Comparison of ENCODE assay signal across 7 cellular contexts in the genomic region with DNA sequence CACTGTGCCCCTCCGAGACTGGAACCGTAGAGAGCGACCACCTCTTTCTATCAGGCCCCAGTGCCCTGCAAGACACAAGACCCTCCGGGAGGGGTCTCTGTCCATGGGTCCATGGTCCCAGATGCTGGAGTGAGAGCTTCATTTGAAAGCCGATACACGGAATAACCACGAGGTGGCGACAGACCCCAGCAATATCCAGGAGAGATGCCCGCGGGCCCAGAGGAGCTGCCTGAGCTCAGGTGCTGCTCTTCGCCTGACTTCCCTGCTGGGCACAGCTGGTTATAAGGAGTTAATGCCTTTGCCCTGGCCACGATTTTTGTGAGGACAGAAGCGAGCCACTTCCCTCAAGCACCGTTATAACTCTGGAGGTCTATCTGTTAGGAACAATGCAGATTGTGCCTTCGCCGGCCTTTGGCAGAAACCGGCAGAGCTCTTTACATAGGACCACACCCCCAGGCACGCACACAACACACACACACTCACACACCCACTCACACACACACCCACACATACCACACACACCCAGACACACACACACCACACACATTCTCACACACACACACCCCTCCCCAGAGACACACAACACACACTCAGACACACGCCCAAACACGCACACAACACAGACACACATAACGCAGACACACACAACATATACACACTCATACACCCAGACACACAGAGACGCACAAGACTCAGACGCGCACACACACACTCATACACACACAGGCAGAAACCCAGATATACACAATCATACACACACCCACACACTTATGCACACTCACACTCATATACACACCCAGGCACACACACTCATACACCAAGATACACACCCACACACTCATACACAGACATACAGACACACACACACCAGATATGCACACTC.
DNase-seq lines count a peak whose midpoint lies in the region; ATAC-seq and TF ChIP-seq lines count a peak whose summit lies in the region.

No MANE protein-coding gene starts in this region.

- intact Hi-C loops in colonic mucosa (cut with DNase I), result loop anchor here (10.0 kb wide), 1 partner anchor 818 kb away; no protein-coding TSS in a partner anchor

- H3K27me3 ChIP-seq in colonic mucosa (no peaks in the 10 kb centered on the region), lung (ENCODE audit: control insufficient read depth, insufficient read depth) (no peaks in the 10 kb centered on the region)

- no peak overlapping the region for H3K9ac ChIP-seq in colonic mucosa (ENCODE audit: low read depth in 2 of 2, low read length in 2 of 2)

- WGBS in lung, 2 donors, result 41 to 42% methylated on average over 24 of the region's 24 CpGs

- H3K4me3 ChIP-seq in colonic mucosa, result no peak overlapping the region
- no peak overlapping the region for H3K4me3 ChIP-seq in lung

- H3K36me3 ChIP-seq in colonic mucosa, result no peaks in the 10 kb centered on the region
- H3K36me3 ChIP-seq in lung (ENCODE audit: control insufficient read depth in 2 of 2, insufficient read depth in 2 of 2, low read length in 2 of 2), result no peaks in the 10 kb centered on the region

- peaks cover 5% of the 10 kb centered on the region for H3K4me1 ChIP-seq in colonic mucosa
- H3K4me1 ChIP-seq in lung (ENCODE audit: control insufficient read depth in 2 of 2, insufficient read depth in 2 of 2, low read length in 2 of 2), result no peaks in the 10 kb centered on the region

- H3K27ac ChIP-seq in colonic mucosa (no peak overlapping the region), lung (ENCODE audit: low read depth in 1 of 2, low read length in 1 of 2) (no peak overlapping the region)

- no peaks in the 10 kb centered on the region for H3K9me3 ChIP-seq in colonic mucosa
- no peaks in the 10 kb centered on the region for H3K9me3 ChIP-seq in lung (ENCODE audit: control insufficient read depth in 2 of 2, insufficient read depth in 1 of 2, low read length in 1 of 2)

- DNase-seq in NCI-H524 (lab: John Stamatoyannopoulos, UW) (peak; percentile 87 to 91), colonic mucosa (peak; percentile 77), lung (ENCODE audit: low spot score) (peak; percentile 59)
- DNase-seq in activated CD4-positive, alpha-beta T cell treated with anti-CD3 and anti-CD28 coated beads for 4 hours, result peak; percentile 45 to 48
- peak; percentile 30 for DNase-seq in stimulated activated CD8-positive, alpha-beta memory T cell treated with anti-CD3 and anti-CD28 coated beads, Interleukin-4, amount 100 ng/mL, for 24 hours (ENCODE audit: low read depth)

- TF ChIP-seq CTCF in colonic mucosa (IDR thresholded peaks at IDR 0.05) (peak; percentile 74), lung (IDR thresholded peaks at IDR 0.05; ENCODE audit: control extremely low read depth, extremely low read depth) (peak; percentile 48)

- ATAC-seq in GM18498 (IDR thresholded peaks at IDR 0.05; ENCODE audit: unreplicated experiment) (peak; percentile 61), HG03280 (IDR thresholded peaks at IDR 0.05; ENCODE audit: unreplicated experiment) (peak; percentile 65), lung (ENCODE audit: insufficient read depth, low FRiP score) (peak; percentile 30)

Comparison
In these comparisons a context has a peak if more than half of its experiments do, and no peak if none do; other contexts are left out.
1. DNase-seq: peak in every context shown above with its lines; median percentile 89 in NCI-H524; 77 in colonic mucosa; 59 in lung; 46 in activated CD4-positive, alpha-beta T cell treated with anti-CD3 and anti-CD28 coated beads for 4 hours; 30 in stimulated activated CD8-positive, alpha-beta memory T cell treated with anti-CD3 and anti-CD28 coated beads, Interleukin-4, amount 100 ng/mL, for 24 hours.